In genomic region chr11:32892355-32893090, GRCh38 we compare ENCODE assay signal across 8 cellular contexts. TPM values are rescaled to one million over a fixed set of nuclear protein-coding genes. Genes with fewer than 3 reads are reported as not detected.
DNase-seq lines count a peak whose midpoint lies in the region; ATAC-seq and TF ChIP-seq lines count a peak whose summit lies in the region.

QSER1 (plus strand) TSS chr11:32892811; CDS start chr11:32893126, 315 bp downstream.

- DNase-seq in BJ (ENCODE audit: low read depth) (no peak), NOMO-1 (lab: John Stamatoyannopoulos, UW; ENCODE audit: unreplicated experiment in 2 of 2) (peak; percentile 52 to 78)
- peak; percentile 19 to 41 (median 34) for DNase-seq in activated CD8-positive, alpha-beta memory T cell treated with anti-CD3 and anti-CD28 coated beads for 48 hours (ENCODE audit: low read depth in 2 of 3, low spot score in 2 of 3)
- DNase-seq in stimulated activated CD8-positive, alpha-beta memory T cell treated with anti-CD3 and anti-CD28 coated beads, Interleukin-15, amount 100 ng/mL, for 24 hours (ENCODE audit: low read depth), result peak; percentile 33

- peaks cover 4% of the 10 kb centered on the region for H3K4me1 ChIP-seq in mesodermal cell (ENCODE audit: control insufficient read depth, insufficient read depth, low read length, poor library complexity, severe bottlenecking)

- CTCF ChIA-PET in BJ (lab: Yijun Ruan, JAX), result interaction anchor here (1.0 to 2.2 kb wide), 3 partner anchors 10 to 216 kb away, joined by 3 to 7 read pairs (median 5); no protein-coding TSS in a partner anchor

- peak; percentile 88 for TF ChIP-seq POLR2A in GM19099 (IDR thresholded peaks at IDR 0.05; ENCODE audit: extremely low read depth, insufficient read length, low read depth)

- in situ Hi-C loops in endometrial microvascular endothelial cells (cut with HindIII; ENCODE audit: inconsistent ontology term, low pct_unique_long_range_greater_than_20kb, low sequenced_read_pairs), result no loop called here

- peak; percentile 72 for ATAC-seq in HG03354 (IDR thresholded peaks at IDR 0.05; ENCODE audit: poor library complexity, severe bottlenecking, unreplicated experiment)

- H3K9me3 ChIP-seq in mesodermal cell (ENCODE audit: control insufficient read depth, low read length), result no peaks in the 10 kb centered on the region

- WGBS in mesodermal cell (ENCODE audit: insufficient coverage in 2 of 2), 2 experiments, result 0 to 1% methylated on average over 46 to 59 of the region's 91 CpGs

- POLR2A ChIA-PET in BJ (lab: Charles Lee), result no interaction called here

- H3K36me3 ChIP-seq in BJ (ENCODE audit: control insufficient read depth, insufficient read depth, low read length), result no peaks in the 10 kb centered on the region
- H3K36me3 ChIP-seq in mesodermal cell (ENCODE audit: control insufficient read depth, insufficient read depth, low read length), result peaks cover 4% of the 10 kb centered on the region

- peak within 1 kb of the TSS; percentile 72 for H3K4me3 ChIP-seq in BJ (ENCODE audit: low read depth, low read length)
- peak within 1 kb of the TSS; percentile 90 for H3K4me3 ChIP-seq in mesodermal cell (ENCODE audit: extremely low read depth, insufficient read depth, low read length, poor library complexity, severe bottlenecking)

- peak within 1 kb of the TSS; percentile 88 for H3K27ac ChIP-seq in mesodermal cell (ENCODE audit: low read depth, low read length, severe bottlenecking)

- no peak for TF ChIP-seq CTCF in BJ (IDR thresholded peaks at IDR 0.05; ENCODE audit: insufficient read depth, low read depth, low read length)

- no peaks in the 10 kb centered on the region for H3K27me3 ChIP-seq in BJ (ENCODE audit: control insufficient read depth, insufficient read depth, low read length)

RNA-seq across cellular contexts. Expression of gene QSER1, which starts in this region (rescaled TPM):
- polyA plus RNA-seq in BJ (2011; rRNA removed), result 3.9 and 8.2 TPM in 2 replicates
- polyA minus RNA-seq in BJ (2011; rRNA and poly(A)+ RNA removed), result 12.3 and 13.4 TPM in 2 replicates
- total RNA-seq in endometrial microvascular endothelial cells (ENCODE audit: inconsistent ontology term), result 16.8 TPM
- polyA plus RNA-seq in mesodermal cell (2013, experiment 1 of 2), result 34.3 TPM
- 34.1 TPM for polyA plus RNA-seq in mesodermal cell (2013, experiment 2 of 2)
